26 cellular contexts compared by ENCODE assay signal in genomic region chr11:11708256-11708655, GRCh38.
"Had no signal": no experiment of that assay in that cellular context is flagged by ENCODE, and none has a peak within 500 bp of the region (broad histone marks: within the 10 kb centered on the region; RNA-seq: fewer than 3 reads in every experiment).

No MANE protein-coding gene starts in this region.

- H3K4me3 ChIP-seq: body of pancreas, cardiac muscle cell, lower lobe of right lung, spleen, testis, transverse colon had no signal

- FAIRE-seq: endothelial cell of umbilical vein, frontal cortex, TTC549 had no signal

- H3K27me3 ChIP-seq: body of pancreas, testis, transverse colon had no signal

- ATAC-seq: body of pancreas; effector memory CD8-positive, alpha-beta T cell; esophagus mucosa; left lobe of liver; lower lobe of right lung; natural killer cell treated with Interleukin-12 subunit alpha and Interleukin-12 subunit beta and Interleukin-15 and Interleukin-18, amount 100 ng/mL, for 72 hours; right cardiac atrium; stimulated activated naive CD8-positive, alpha-beta T cell treated with anti-CD3 and anti-CD28 coated beads, Interleukin-15, Interleukin-2, amounts not matched to agents 100 U/mL and 50 U/mL, for 24 hours had no signal

- H3K36me3 ChIP-seq: cardiac muscle cell, lower lobe of right lung, spleen, transverse colon had no signal

- DNase-seq: activated CD4-positive, alpha-beta T cell treated with anti-CD3 and anti-CD28 coated beads for 4 hours; activated CD4-positive, alpha-beta T cell treated with anti-CD3 and anti-CD28 coated beads, Interleukin-2, amount 50 U/mL, for 4 hours; activated effector memory CD4-positive, alpha-beta T cell treated with Interleukin-2 at 50 U/mL for 16 hours; activated naive CD4-positive, alpha-beta T cell treated with Interleukin-2 at 50 U/mL for 16 hours; aorta; body of pancreas; cortex of kidney; effector memory CD8-positive, alpha-beta T cell; kidney glomerular epithelial cell; lower lobe of right lung; mesendoderm; posterior cingulate gyrus; right cardiac atrium; spleen; stimulated activated CD4-positive, alpha-beta T cell treated with anti-CD3 and anti-CD28 coated beads, Interleukin-2, amount 100 ng/mL, for 48 hours; stimulated activated naive CD8-positive, alpha-beta T cell treated with anti-CD3 and anti-CD28 coated beads, Interleukin-15, Interleukin-2, amounts not matched to agents 100 U/mL and 50 U/mL, for 24 hours; T-helper 9 cell; testis; transverse colon had no signal
